Comparison of ENCODE assay signal across 22 cellular contexts in the genomic region with DNA sequence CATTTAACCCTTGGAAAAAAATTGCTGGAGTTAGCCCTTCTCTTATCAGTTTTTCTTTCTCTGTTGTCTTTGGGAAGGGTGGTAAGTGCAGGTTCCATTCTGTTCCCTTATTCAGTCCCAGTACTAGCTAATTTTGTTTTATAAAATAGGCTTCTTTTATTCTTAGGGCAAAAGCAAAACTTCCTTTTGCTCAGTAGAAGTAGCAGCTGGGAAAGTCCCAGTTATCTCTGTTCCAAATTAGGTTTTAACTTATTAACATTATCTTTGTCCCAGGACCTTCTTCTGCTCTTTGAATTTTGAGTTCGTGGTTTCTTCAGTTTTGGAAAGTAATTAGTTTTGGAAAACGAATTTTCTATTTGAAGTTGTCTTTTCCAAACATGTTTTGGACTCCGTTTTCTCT.
A peak's percentile ranks its signal among the peaks of the same experiment; 100 is the strongest.
DNase-seq lines count a peak whose midpoint lies in the region; ATAC-seq and TF ChIP-seq lines count a peak whose summit lies in the region.
"Had no signal": no experiment of that assay in that cellular context is flagged by ENCODE, and none has a peak within 500 bp of the region (broad histone marks: within the 10 kb centered on the region; RNA-seq: fewer than 3 reads in every experiment).

No MANE protein-coding gene starts in this region.

- ATAC-seq in GM18907 (IDR thresholded peaks at IDR 0.05; ENCODE audit: unreplicated experiment) (peak; percentile 69), GM23338 (no peak), T-helper 17 cell (no peak), HG03175 (IDR thresholded peaks at IDR 0.05; ENCODE audit: unreplicated experiment) (no peak)
- ATAC-seq: activated T-helper 17 cell treated with anti-CD3 and anti-CD28 coated beads, Interleukin-2, amount 50 U/mL, for 72 hours; effector memory CD8-positive, alpha-beta T cell; T-cell had no signal

- H3F3A ChIP-seq in GM23338 (replicated peaks; ENCODE audit: low read depth) = no peaks in the 10 kb centered on the region

- peaks cover 5% of the 10 kb centered on the region for H3K4me1 Mint-ChIP-seq in GM23338
- H3K4me1 Mint-ChIP-seq in IgD-negative memory B cell = peaks cover 51 to 61% (median 54%) of the 10 kb centered on the region in 3 donors
- H3K4me1 Mint-ChIP-seq in T-helper 17 cell = peaks cover 2% of the 10 kb centered on the region
- H3K4me1 Mint-ChIP-seq in endodermal cell = peaks cover 1% of the 10 kb centered on the region
- H3K4me1 Mint-ChIP-seq: activated CD4-positive, alpha-beta T cell treated with anti-CD3 and anti-CD28 coated beads, Interleukin-2, amount 10 ng/mL, durations not matched to agents 7 days and 5 days; activated naive CD8-positive, alpha-beta T cell treated with anti-CD3 and anti-CD28 coated beads, Interleukin-2, amount 10 ng/mL, durations not matched to agents 7 days and 5 days; activated T-helper 17 cell treated with anti-CD3 and anti-CD28 coated beads, Interleukin-2, amount 50 U/mL, for 72 hours; brain had no signal

- no peaks in the 10 kb centered on the region for H3K79me2 ChIP-seq in GM23338 (replicated peaks; ENCODE audit: insufficient read depth)

- no peak overlapping the region for H3K4me2 ChIP-seq in GM23338

- H4K20me1 ChIP-seq in GM23338 (replicated peaks; ENCODE audit: insufficient read depth) = no peaks in the 10 kb centered on the region

- DNase-seq in GM23338 (ENCODE audit: low spot score) (no peak), spleen (no peak), T-helper 17 cell (no peak), NOMO-1 (lab: John Stamatoyannopoulos, UW; ENCODE audit: unreplicated experiment in 2 of 2) (no peak), endodermal cell (no peak)
- DNase-seq: activated CD4-positive, alpha-beta T cell treated with anti-CD3 and anti-CD28 coated beads, Interleukin-2, amount 10 ng/mL, durations not matched to agents 7 days and 5 days; activated naive CD8-positive, alpha-beta T cell treated with anti-CD3 and anti-CD28 coated beads, Interleukin-2, amount 10 ng/mL, durations not matched to agents 7 days and 5 days; DMS79 treated with DMSO at 0.1 percent for 48 hours; effector memory CD8-positive, alpha-beta T cell; esophagus squamous epithelium; GM23248; NCI-H1436 treated with DMSO at 0.1 percent for 48 hours; NCI-H2171; NCI-H524 treated with DMSO at 0.1 percent for 48 hours; Right ventricle myocardium superior; T-cell had no signal

- H3K27ac ChIP-seq in GM23338 (ENCODE audit: low read depth) (no peak overlapping the region), spleen (peak overlapping the region in 6 of 8 donors; percentile 1 to 77 (median 34)), endodermal cell (ENCODE audit: low read depth, low read length) (no peak overlapping the region)
- H3K27ac ChIP-seq: esophagus squamous epithelium, GM23248, HL-60 had no signal

- H3K9me3 ChIP-seq in spleen (no peaks in the 10 kb centered on the region), T-helper 17 cell (ENCODE audit: control insufficient read depth, low read length, poor library complexity, severe bottlenecking) (no peaks in the 10 kb centered on the region), endodermal cell (ENCODE audit: control insufficient read depth, low read length) (peaks cover 3% of the 10 kb centered on the region)
- H3K9me3 ChIP-seq: esophagus squamous epithelium had no signal

- H3K4me3 ChIP-seq in GM23338 (no peak overlapping the region), spleen (no peak overlapping the region), endodermal cell (ENCODE audit: low read length) (no peak overlapping the region)
- H3K4me3 ChIP-seq: esophagus squamous epithelium, GM23248 had no signal

- H3K27me3 Mint-ChIP-seq in GM23338 (ENCODE audit: insufficient read depth, low read depth, poor library complexity) (peaks cover 3% of the 10 kb centered on the region), IgD-negative memory B cell (no peaks in the 10 kb centered on the region), T-helper 17 cell (peaks cover 9% of the 10 kb centered on the region), endodermal cell (ENCODE audit: insufficient read depth) (no peaks in the 10 kb centered on the region)
- H3K27me3 Mint-ChIP-seq: effector memory CD8-positive, alpha-beta T cell; T-cell had no signal

- peak overlapping the region; percentile 19; the same call in 1 of the 2 replicates for H2AFZ ChIP-seq in GM23338
- H2AFZ ChIP-seq: GM23248 had no signal

- H3K4me1 ChIP-seq in GM23338 (ENCODE audit: insufficient read depth) (no peaks in the 10 kb centered on the region), spleen (peaks cover 5 to 67% (median 14%) of the 10 kb centered on the region in 6 donors), endodermal cell (ENCODE audit: control insufficient read depth, insufficient read depth, low read length) (no peaks in the 10 kb centered on the region)
- H3K4me1 ChIP-seq: esophagus squamous epithelium had no signal

- intact Hi-C loops in spleen (cut with DNase I; ENCODE audit: low total_unique reads) = no loop called here

- no peak for TF ChIP-seq POLR2A in spleen (IDR thresholded peaks at IDR 0.05)

- no peak overlapping the region for H3K9ac ChIP-seq in endodermal cell (ENCODE audit: extremely low read depth, low read length, poor library complexity, severe bottlenecking)
- H3K9ac ChIP-seq: GM23248 had no signal

- H3K27ac Mint-ChIP-seq in GM23338 (no peak overlapping the region), IgD-negative memory B cell (peak overlapping the region; percentile 86 to 97 (median 92)), T-helper 17 cell (no peak overlapping the region), endodermal cell (no peak overlapping the region)
- H3K27ac Mint-ChIP-seq: activated CD4-positive, alpha-beta T cell treated with anti-CD3 and anti-CD28 coated beads, Interleukin-2, amount 10 ng/mL, durations not matched to agents 7 days and 5 days; activated naive CD8-positive, alpha-beta T cell treated with anti-CD3 and anti-CD28 coated beads, Interleukin-2, amount 10 ng/mL, durations not matched to agents 7 days and 5 days; activated T-helper 17 cell treated with anti-CD3 and anti-CD28 coated beads, Interleukin-2, amount 50 U/mL, for 72 hours; brain; effector memory CD8-positive, alpha-beta T cell; T-cell had no signal

- H3K9me2 ChIP-seq in GM23338 (ENCODE audit: insufficient read depth) = no peaks in the 10 kb centered on the region

- no peaks in the 10 kb centered on the region for H3K27me3 ChIP-seq in GM23338 (ENCODE audit: insufficient read depth)
- H3K27me3 ChIP-seq in spleen (replicated peaks in 1 of 7) = no peaks in the 10 kb centered on the region
- H3K27me3 ChIP-seq in endodermal cell (ENCODE audit: control insufficient read depth, insufficient read depth, low read length, poor library complexity, severe bottlenecking) = no peaks in the 10 kb centered on the region
- H3K27me3 ChIP-seq: esophagus squamous epithelium had no signal

- no peak overlapping the region for H3K4me3 Mint-ChIP-seq in GM23338
- H3K4me3 Mint-ChIP-seq in IgD-negative memory B cell = peak overlapping the region; percentile 65 to 89 (median 73)
- H3K4me3 Mint-ChIP-seq in T-helper 17 cell = no peak overlapping the region
- H3K4me3 Mint-ChIP-seq in endodermal cell = no peak overlapping the region
- H3K4me3 Mint-ChIP-seq: activated CD4-positive, alpha-beta T cell treated with anti-CD3 and anti-CD28 coated beads, Interleukin-2, amount 10 ng/mL, durations not matched to agents 7 days and 5 days; activated naive CD8-positive, alpha-beta T cell treated with anti-CD3 and anti-CD28 coated beads, Interleukin-2, amount 10 ng/mL, durations not matched to agents 7 days and 5 days; activated T-helper 17 cell treated with anti-CD3 and anti-CD28 coated beads, Interleukin-2, amount 50 U/mL, for 72 hours; brain; effector memory CD8-positive, alpha-beta T cell; T-cell had no signal

- TF ChIP-seq CTCF in GM23338 (conservative IDR thresholded peaks at IDR 0.05; ENCODE audit: low read depth in 2 of 2) = no peak
- TF ChIP-seq CTCF in spleen (IDR thresholded peaks at IDR 0.05 in 8 of 11, conservative IDR thresholded peaks at IDR 0.05 in 3 of 11) = no peak
- TF ChIP-seq CTCF in endodermal cell (conservative IDR thresholded peaks at IDR 0.05) = no peak

- 50 to 65% (median 59%) methylated on average over 3 of the region's 3 CpGs for WGBS in spleen, 5 donors
- WGBS in endodermal cell (ENCODE audit: insufficient coverage in 1 of 2, insufficient read length in 1 of 2), 2 experiments = 91% methylated on average over 3 of the region's 3 CpGs; no CpG with 5 or more reads in 1 of the 2 experiments

- peaks cover 3% of the 10 kb centered on the region; the same call in 1 of the 3 replicates for H3K9me3 Mint-ChIP-seq in GM23338
- peaks cover 0 to 5% (median 0%) of the 10 kb centered on the region in 3 donors for H3K9me3 Mint-ChIP-seq in IgD-negative memory B cell
- peaks cover 7% of the 10 kb centered on the region for H3K9me3 Mint-ChIP-seq in endodermal cell
- H3K9me3 Mint-ChIP-seq: activated CD4-positive, alpha-beta T cell treated with anti-CD3 and anti-CD28 coated beads, Interleukin-2, amount 10 ng/mL, durations not matched to agents 7 days and 5 days; activated naive CD8-positive, alpha-beta T cell treated with anti-CD3 and anti-CD28 coated beads, Interleukin-2, amount 10 ng/mL, durations not matched to agents 7 days and 5 days; activated T-helper 17 cell treated with anti-CD3 and anti-CD28 coated beads, Interleukin-2, amount 50 U/mL, for 72 hours; T-cell had no signal

- no peaks in the 10 kb centered on the region for H3K36me3 ChIP-seq in GM23338 (ENCODE audit: insufficient read depth)
- peaks cover 0 to 20% (median 0%) of the 10 kb centered on the region in 6 donors for H3K36me3 ChIP-seq in spleen
- no peaks in the 10 kb centered on the region for H3K36me3 ChIP-seq in endodermal cell (ENCODE audit: control insufficient read depth, insufficient read depth, low read length)
- H3K36me3 ChIP-seq: esophagus squamous epithelium had no signal

- H3K36me3 Mint-ChIP-seq in GM23338 (ENCODE audit: low read depth) = no peaks in the 10 kb centered on the region; the same call in 2 of the 3 replicates
- peaks cover 16% of the 10 kb centered on the region for H3K36me3 Mint-ChIP-seq in IgD-negative memory B cell
- H3K36me3 Mint-ChIP-seq in T-helper 17 cell (ENCODE audit: low read depth) = no peaks in the 10 kb centered on the region
- no peaks in the 10 kb centered on the region for H3K36me3 Mint-ChIP-seq in endodermal cell (ENCODE audit: low read depth)
- H3K36me3 Mint-ChIP-seq: activated naive CD8-positive, alpha-beta T cell treated with anti-CD3 and anti-CD28 coated beads, Interleukin-2, amount 10 ng/mL, durations not matched to agents 7 days and 5 days; brain; T-cell had no signal

TF ChIP-seq in GM23338, 12 proteins besides CTCF, POLR2A, EP300 and RAD21 (continues in another document):
- TF ChIP-seq ZNF114 (CRISPR knock-in tag; IDR thresholded peaks at IDR 0.05) = no peak
- TF ChIP-seq, protein P1, sequence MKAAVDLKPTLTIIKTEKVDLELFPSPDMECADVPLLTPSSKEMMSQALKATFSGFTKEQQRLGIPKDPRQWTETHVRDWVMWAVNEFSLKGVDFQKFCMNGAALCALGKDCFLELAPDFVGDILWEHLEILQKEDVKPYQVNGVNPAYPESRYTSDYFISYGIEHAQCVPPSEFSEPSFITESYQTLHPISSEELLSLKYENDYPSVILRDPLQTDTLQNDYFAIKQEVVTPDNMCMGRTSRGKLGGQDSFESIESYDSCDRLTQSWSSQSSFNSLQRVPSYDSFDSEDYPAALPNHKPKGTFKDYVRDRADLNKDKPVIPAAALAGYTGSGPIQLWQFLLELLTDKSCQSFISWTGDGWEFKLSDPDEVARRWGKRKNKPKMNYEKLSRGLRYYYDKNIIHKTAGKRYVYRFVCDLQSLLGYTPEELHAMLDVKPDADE (IDR thresholded peaks at IDR 0.05) = no peak

Comparison
In these comparisons a context has a peak if more than half of its experiments do, and no peak if none do; other contexts are left out.
1. H3K27ac ChIP-seq: peak in spleen (6 of 8); none in GM23338 (single experiment) and endodermal cell (single experiment).
2. H3K27ac Mint-ChIP-seq: peak in IgD-negative memory B cell (3 of 3); none in GM23338 (single experiment), T-helper 17 cell (single experiment) and endodermal cell (single experiment).
3. H3K4me3 Mint-ChIP-seq: peak in IgD-negative memory B cell (4 of 4); none in GM23338 (single experiment), T-helper 17 cell (single experiment) and endodermal cell (single experiment).